Comparison of ENCODE assay signal across 1 cellular context in genomic region chr6:1325471-1326309, GRCh38.
TF ChIP-seq lines count a peak whose summit lies in the region.

No MANE protein-coding gene starts in this region.

TF ChIP-seq in HCT116, 20 proteins besides CTCF, POLR2A, EP300 and RAD21 (continued from another document):
- TF ChIP-seq, protein P1, sequence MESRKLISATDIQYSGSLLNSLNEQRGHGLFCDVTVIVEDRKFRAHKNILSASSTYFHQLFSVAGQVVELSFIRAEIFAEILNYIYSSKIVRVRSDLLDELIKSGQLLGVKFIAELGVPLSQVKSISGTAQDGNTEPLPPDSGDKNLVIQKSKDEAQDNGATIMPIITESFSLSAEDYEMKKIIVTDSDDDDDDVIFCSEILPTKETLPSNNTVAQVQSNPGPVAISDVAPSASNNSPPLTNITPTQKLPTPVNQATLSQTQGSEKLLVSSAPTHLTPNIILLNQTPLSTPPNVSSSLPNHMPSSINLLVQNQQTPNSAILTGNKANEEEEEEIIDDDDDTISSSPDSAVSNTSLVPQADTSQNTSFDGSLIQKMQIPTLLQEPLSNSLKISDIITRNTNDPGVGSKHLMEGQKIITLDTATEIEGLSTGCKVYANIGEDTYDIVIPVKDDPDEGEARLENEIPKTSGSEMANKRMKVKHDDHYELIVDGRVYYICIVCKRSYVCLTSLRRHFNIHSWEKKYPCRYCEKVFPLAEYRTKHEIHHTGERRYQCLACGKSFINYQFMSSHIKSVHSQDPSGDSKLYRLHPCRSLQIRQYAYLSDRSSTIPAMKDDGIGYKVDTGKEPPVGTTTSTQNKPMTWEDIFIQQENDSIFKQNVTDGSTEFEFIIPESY (IDR thresholded peaks at IDR 0.05; ENCODE audit: extremely low read depth, insufficient replicate concordance, low read length), result no peak
- TF ChIP-seq, protein P2, sequence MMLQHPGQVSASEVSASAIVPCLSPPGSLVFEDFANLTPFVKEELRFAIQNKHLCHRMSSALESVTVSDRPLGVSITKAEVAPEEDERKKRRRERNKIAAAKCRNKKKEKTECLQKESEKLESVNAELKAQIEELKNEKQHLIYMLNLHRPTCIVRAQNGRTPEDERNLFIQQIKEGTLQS (IDR thresholded peaks at IDR 0.05), result no peak
- TF ChIP-seq EZH2phosphoT487 (IDR thresholded peaks at IDR 0.05; ENCODE audit: borderline replicate concordance) (no peak), TCF7L2 (IDR thresholded peaks at IDR 0.05; ENCODE audit: borderline replicate concordance, extremely low read depth, insufficient read depth, insufficient read length) (no peak), JUND (IDR thresholded peaks at IDR 0.05) (peak; percentile 56), FOSL1 (IDR thresholded peaks at IDR 0.05; ENCODE audit: low read depth) (peak; percentile 73), ZFX (IDR thresholded peaks at IDR 0.05) (no peak), POLR2AphosphoS5 (IDR thresholded peaks at IDR 0.05; ENCODE audit: low read depth, low read length) (no peak), ZNF274 (IDR thresholded peaks at IDR 0.05; ENCODE audit: low read depth, low read length) (no peak), SRF (IDR thresholded peaks at IDR 0.05; ENCODE audit: low read depth) (peak; percentile 65; the same call in 1 of the 2 replicates), CBX3 (IDR thresholded peaks at IDR 0.05; ENCODE audit: low read depth) (peak; percentile 14; the same call in 1 of the 2 replicates), CEBPB (IDR thresholded peaks at IDR 0.05; ENCODE audit: low read depth) (no peak), SP1 (IDR thresholded peaks at IDR 0.05; ENCODE audit: low read depth) (peak; percentile 34), EZH2 (IDR thresholded peaks at IDR 0.05) (no peak), EGR1 (IDR thresholded peaks at IDR 0.05; ENCODE audit: low read depth) (no peak), YY1 (IDR thresholded peaks at IDR 0.05; ENCODE audit: extremely low read depth, insufficient replicate concordance, low read depth, low read length) (no peak), ELF1 (IDR thresholded peaks at IDR 0.05; ENCODE audit: borderline replicate concordance, low read depth) (no peak), MAX (IDR thresholded peaks at IDR 0.05) (peak; percentile 34)
